9 cellular contexts compared by ENCODE assay signal in the genomic region with DNA sequence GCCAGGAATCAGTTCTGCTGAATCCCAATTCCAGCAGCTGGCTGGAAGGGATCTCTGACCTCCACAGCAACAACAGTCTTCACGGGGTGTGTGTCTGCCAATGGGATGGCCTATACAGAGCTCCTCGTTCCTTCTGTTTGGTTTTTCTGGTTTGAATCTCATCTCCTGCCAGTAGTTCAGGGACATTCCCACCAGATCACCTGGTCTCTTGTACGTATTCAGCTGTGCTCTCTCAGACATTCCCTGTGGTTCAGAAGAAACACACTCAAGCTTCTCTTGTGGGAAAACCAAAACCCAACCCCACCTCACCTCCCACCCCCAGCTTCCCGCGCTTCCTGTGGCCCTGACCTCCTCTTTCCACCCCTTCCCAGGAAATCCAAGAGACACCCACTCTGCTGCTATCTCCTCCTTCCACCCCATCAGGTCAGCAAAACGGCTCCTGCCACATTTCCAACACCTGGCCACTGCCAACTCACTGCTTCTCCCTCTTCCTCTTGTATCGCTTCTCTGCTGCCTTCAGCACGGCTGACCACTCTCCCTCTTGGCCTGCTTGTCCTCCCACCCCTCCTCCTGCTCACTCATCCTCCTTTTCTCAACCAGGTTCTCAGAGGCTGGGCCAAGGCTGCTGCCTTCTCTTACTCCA.
DNase-seq lines count a peak whose midpoint lies in the region; ATAC-seq, FAIRE-seq and TF ChIP-seq lines count a peak whose summit lies in the region.
"Had no signal": no experiment of that assay in that cellular context is flagged by ENCODE, and none has a peak within 500 bp of the region (broad histone marks: within the 10 kb centered on the region; RNA-seq: fewer than 3 reads in every experiment).

No MANE protein-coding gene starts in this region.

- intact Hi-C loops in tibial artery (cut with DNase I; ENCODE audit: low total_unique reads): no loop called here

- 39 to 48% methylated on average over 5 to 7 of the region's 8 CpGs for WGBS in gastroesophageal sphincter (ENCODE audit: low coverage in 1 of 2), 2 donors

- no peak for TF ChIP-seq CTCF in gastroesophageal sphincter (IDR thresholded peaks at IDR 0.05)
- no peak for TF ChIP-seq CTCF in tibial artery (IDR thresholded peaks at IDR 0.05)

- H3K4me1 ChIP-seq in Karpas-422 (ENCODE audit: low read length) (peaks cover 55% of the 10 kb centered on the region), gastroesophageal sphincter (peaks cover 0 to 15% (median 3%) of the 10 kb centered on the region in 3 donors), tibial artery (peaks cover 0 to 20% (median 11%) of the 10 kb centered on the region in 4 donors)

- H3K4me3 ChIP-seq in Karpas-422 (ENCODE audit: low read length) (peak overlapping the region; percentile 29; the same call in 1 of the 2 replicates), gastroesophageal sphincter (no peak overlapping the region), tibial artery (no peak overlapping the region)

- no peak for DNase-seq in activated naive CD4-positive, alpha-beta T cell treated with anti-CD3 and anti-CD28 coated beads, Interleukin-2, amount 50 U/mL, for 72 hours (ENCODE audit: low spot score in 2 of 2)
- no peak for DNase-seq in activated naive CD4-positive, alpha-beta T cell treated with Interleukin-2 at 50 U/mL for 16 hours
- DNase-seq in Karpas-422: no peak
- no peak for DNase-seq in tibial artery
- DNase-seq in GM19239 (ENCODE audit: insufficient read length, low spot score): no peak
- DNase-seq in NCI-H774 (lab: John Stamatoyannopoulos, UW): no peak
- DNase-seq in KBM-7: no peak

- no peak overlapping the region for H2AFZ ChIP-seq in Karpas-422 (ENCODE audit: low read length)

- H3K79me2 ChIP-seq in Karpas-422 (ENCODE audit: low read length): no peaks in the 10 kb centered on the region

- H3K9me2 ChIP-seq in Karpas-422 (replicated peaks; ENCODE audit: insufficient read depth, low read length): no peaks in the 10 kb centered on the region

- TF ChIP-seq EP300 in gastroesophageal sphincter (IDR thresholded peaks at IDR 0.05): no peak

- H3K36me3 ChIP-seq in Karpas-422 (ENCODE audit: insufficient read depth, low read length) (no peaks in the 10 kb centered on the region), gastroesophageal sphincter (peaks cover 0 to 25% of the 10 kb centered on the region in 2 donors), tibial artery (peaks cover 18 to 25% (median 21%) of the 10 kb centered on the region in 3 donors)

- no peaks in the 10 kb centered on the region for H3K9me3 Mint-ChIP-seq in activated naive CD4-positive, alpha-beta T cell treated with anti-CD3 and anti-CD28 coated beads, Interleukin-2, amount 50 U/mL, for 72 hours

- peak overlapping the region; percentile 59 for H3K4me2 ChIP-seq in Karpas-422 (ENCODE audit: low read depth, low read length, poor library complexity, severe bottlenecking)

- FAIRE-seq in GM19239 (lab: Jason Lieb, UNC): no peak
- FAIRE-seq: TTC549 had no signal

- TF ChIP-seq POLR2A in gastroesophageal sphincter (IDR thresholded peaks at IDR 0.05): no peak

- H3K27ac Mint-ChIP-seq in activated naive CD4-positive, alpha-beta T cell treated with anti-CD3 and anti-CD28 coated beads, Interleukin-2, amount 50 U/mL, for 72 hours: peak overlapping the region; percentile 51 to 83

- no peaks in the 10 kb centered on the region for H3K27me3 ChIP-seq in Karpas-422 (ENCODE audit: low read length)
- H3K27me3 ChIP-seq in gastroesophageal sphincter: no peaks in the 10 kb centered on the region
- no peaks in the 10 kb centered on the region for H3K27me3 ChIP-seq in tibial artery

- in situ Hi-C loops in KBM-7 (cut with MboI; ENCODE audit: low pct_unique_long_range_greater_than_20kb, low sequenced_read_pairs): no loop called here

- H3K27ac ChIP-seq in Karpas-422 (ENCODE audit: low read length) (no peak overlapping the region), gastroesophageal sphincter (peak overlapping the region in 3 of 4 donors; percentile 2 to 37 (median 18)), tibial artery (peak overlapping the region; percentile 22 to 23)

- no peaks in the 10 kb centered on the region for H3K9me3 ChIP-seq in Karpas-422 (ENCODE audit: low read length)
- peaks cover 0 to 5% (median 0%) of the 10 kb centered on the region in 3 donors for H3K9me3 ChIP-seq in gastroesophageal sphincter
- peaks cover 0 to 10% (median 0%) of the 10 kb centered on the region in 3 donors for H3K9me3 ChIP-seq in tibial artery

- peaks cover 5% of the 10 kb centered on the region in 2 donors for H3K36me3 Mint-ChIP-seq in activated naive CD4-positive, alpha-beta T cell treated with anti-CD3 and anti-CD28 coated beads, Interleukin-2, amount 50 U/mL, for 72 hours

- 0 out of 2 replicates have a peak overlapping the region, but pooled peaks have one; percentile 12 for H3K9ac ChIP-seq in Karpas-422 (ENCODE audit: low read length)

- peaks cover 27% of the 10 kb centered on the region for H4K20me1 ChIP-seq in Karpas-422 (ENCODE audit: insufficient read depth, low read depth, low read length)

- no peak for ATAC-seq in activated naive CD4-positive, alpha-beta T cell treated with anti-CD3 and anti-CD28 coated beads, Interleukin-2, amount 50 U/mL, for 72 hours
- ATAC-seq in gastroesophageal sphincter: peak; percentile 43
